ENCODE assay signal across 25 cellular contexts in genomic region chr17:36972905-36973304, GRCh38. TPM values are rescaled to one million over a fixed set of nuclear protein-coding genes. Genes with fewer than 3 reads are reported as not detected.
"Had no signal": no experiment of that assay in that cellular context is flagged by ENCODE, and none has a peak within 500 bp of the region (broad histone marks: within the 10 kb centered on the region; RNA-seq: fewer than 3 reads in every experiment).

No MANE protein-coding gene starts in this region.

- H3K4me3 Mint-ChIP-seq: naive thymus-derived CD8-positive, alpha-beta T cell; stimulated activated naive B cell treated with anti-CD40 and anti-IgM and Interleukin-4, amounts not matched to agents 10 μg/mL and 1 μg/mL and 100 μg/mL, for 72 hours; stimulated activated naive CD8-positive, alpha-beta T cell treated with anti-CD3 and anti-CD28 coated beads, Interleukin-15, amount 100 ng/mL, for 72 hours had no signal

- H3K4me3 ChIP-seq: esophagus muscularis mucosa, gastrocnemius medialis, heart right ventricle, left lung, lower lobe of right lung, mucosa of descending colon, sigmoid colon, skin epidermis, testis, tibial nerve, upper lobe of right lung, vagina had no signal

- H3K27me3 Mint-ChIP-seq: naive thymus-derived CD8-positive, alpha-beta T cell; stimulated activated naive B cell treated with anti-CD40 and anti-IgM and Interleukin-4, amounts not matched to agents 10 μg/mL and 1 μg/mL and 100 μg/mL, for 72 hours; stimulated activated naive CD8-positive, alpha-beta T cell treated with anti-CD3 and anti-CD28 coated beads, Interleukin-15, amount 100 ng/mL, for 72 hours had no signal

- H3K27ac Mint-ChIP-seq: stimulated activated naive B cell treated with anti-CD40 and anti-IgM and Interleukin-4, amounts not matched to agents 10 μg/mL and 1 μg/mL and 100 μg/mL, for 72 hours; stimulated activated naive CD8-positive, alpha-beta T cell treated with anti-CD3 and anti-CD28 coated beads, Interleukin-15, amount 100 ng/mL, for 72 hours had no signal

- H3K4me1 ChIP-seq: esophagus muscularis mucosa, heart right ventricle, left lung, lower lobe of right lung, testis, upper lobe of right lung, vagina had no signal

- DNase-seq: effector memory CD4-positive, alpha-beta T cell; gastrocnemius medialis; heart right ventricle; hypothalamus; left lung; lower lobe of right lung; mesendoderm; mucosa of descending colon; naive thymus-derived CD8-positive, alpha-beta T cell; sigmoid colon; stimulated activated CD4-positive, alpha-beta T cell treated with anti-CD3 and anti-CD28 coated beads, Interleukin-2, amount 100 ng/mL, for 24 hours; stimulated activated CD4-positive, alpha-beta T cell treated with anti-CD3 and anti-CD28 coated beads, Interleukin-4, amount 100 ng/mL, for 4 hours; stimulated activated naive B cell treated with anti-CD40 and anti-IgM and Interleukin-4, amounts not matched to agents 10 μg/mL and 1 μg/mL and 100 μg/mL, for 72 hours; stimulated activated naive CD8-positive, alpha-beta T cell treated with anti-CD3 and anti-CD28 coated beads, Interleukin-15, amount 100 ng/mL, for 72 hours; testis; upper lobe of right lung had no signal

- H3K36me3 ChIP-seq: gastrocnemius medialis, vagina had no signal

- H3K27ac ChIP-seq: epithelial cell of prostate, esophagus muscularis mucosa, gastrocnemius medialis, heart right ventricle, left lung, lower lobe of right lung, sigmoid colon, skin epidermis, testis, tibial nerve, upper lobe of right lung, vagina had no signal

- ATAC-seq: gastrocnemius medialis; heart right ventricle; left lung; lower lobe of right lung; naive thymus-derived CD8-positive, alpha-beta T cell; stimulated activated naive B cell treated with anti-CD40 and anti-IgM and Interleukin-4, amounts not matched to agents 10 μg/mL and 1 μg/mL and 100 μg/mL, for 72 hours; stimulated activated naive CD8-positive, alpha-beta T cell treated with anti-CD3 and anti-CD28 coated beads, Interleukin-15, amount 100 ng/mL, for 72 hours; upper lobe of right lung had no signal

- H3K9me3 Mint-ChIP-seq: naive thymus-derived CD8-positive, alpha-beta T cell; stimulated activated naive B cell treated with anti-CD40 and anti-IgM and Interleukin-4, amounts not matched to agents 10 μg/mL and 1 μg/mL and 100 μg/mL, for 72 hours; stimulated activated naive CD8-positive, alpha-beta T cell treated with anti-CD3 and anti-CD28 coated beads, Interleukin-15, amount 100 ng/mL, for 72 hours had no signal

- H3K9me3 ChIP-seq: esophagus muscularis mucosa, gastrocnemius medialis, heart right ventricle, left lung, lower lobe of right lung, mucosa of descending colon, sigmoid colon, testis, tibial nerve, upper lobe of right lung, vagina had no signal

- H3K27me3 ChIP-seq: esophagus muscularis mucosa, gastrocnemius medialis, heart right ventricle, left lung, sigmoid colon, testis, tibial nerve, upper lobe of right lung, vagina had no signal

RNA-seq across cellular contexts. Expression of gene LHX1, which starts 35.6 kb away (rescaled TPM):
- total RNA-seq: esophagus muscularis mucosa; fibroblast of villous mesenchyme; gastrocnemius medialis; left lung; lower lobe of right lung; mucosa of descending colon; naive thymus-derived CD8-positive, alpha-beta T cell; omental fat pad; pulmonary artery endothelial cell; sigmoid colon; subcutaneous adipose tissue; tibial nerve; upper lobe of right lung; vagina had no signal
- polyA plus RNA-seq: heart right ventricle; naive thymus-derived CD8-positive, alpha-beta T cell; sigmoid colon had no signal
